Comparison of ENCODE assay signal across 25 cellular contexts in the genomic region with DNA sequence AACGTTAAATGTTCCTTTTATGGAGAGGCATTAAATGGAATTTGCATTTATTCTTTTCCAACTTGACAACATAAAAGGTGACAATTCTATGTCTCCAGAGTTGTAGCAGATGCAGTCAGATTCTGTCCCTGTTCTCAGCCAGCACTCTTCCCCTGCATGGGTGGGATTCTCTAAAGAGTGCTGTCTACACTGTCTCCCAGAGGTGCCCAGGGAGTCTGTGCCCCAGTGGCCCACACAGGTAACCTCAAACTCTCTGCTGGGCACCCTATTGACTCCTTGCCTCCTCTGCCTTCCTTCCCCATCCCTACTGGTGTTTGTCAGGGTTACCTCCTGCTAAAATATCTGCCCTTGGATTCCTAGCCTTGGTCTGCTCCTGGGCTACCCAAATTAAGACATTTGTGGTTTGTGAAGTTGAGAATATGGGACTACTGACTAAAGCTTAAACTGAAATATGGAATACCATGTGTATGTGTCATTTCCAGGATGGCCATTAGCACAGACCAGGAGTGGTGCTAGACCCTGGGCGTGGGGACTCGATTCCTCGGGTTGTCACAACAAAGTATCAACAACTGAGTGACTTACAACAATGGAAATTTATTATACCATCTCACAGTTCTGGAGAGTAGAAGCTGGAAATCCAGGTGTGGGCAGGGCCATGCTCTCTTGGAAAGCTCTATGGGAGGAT.
A peak's percentile ranks its signal among the peaks of the same experiment; 100 is the strongest.
DNase-seq lines count a peak whose midpoint lies in the region; ATAC-seq, FAIRE-seq and TF ChIP-seq lines count a peak whose summit lies in the region.
"Had no signal": no experiment of that assay in that cellular context is flagged by ENCODE, and none has a peak within 500 bp of the region (broad histone marks: within the 10 kb centered on the region; RNA-seq: fewer than 3 reads in every experiment).

No MANE protein-coding gene starts in this region.

- no peak overlapping the region for H2AK5ac ChIP-seq in mesenchymal stem cell (ENCODE audit: low read length, severe bottlenecking)

- no CpG with 5 or more reads among the region's 4 CpGs for WGBS in mesenchymal stem cell
- WGBS in pancreas, 2 donors = 66 to 81% methylated on average over 4 of the region's 4 CpGs

- H3K14ac ChIP-seq in mesenchymal stem cell (ENCODE audit: low read length in 2 of 2) = no peak overlapping the region

- no peak overlapping the region for H2BK12ac ChIP-seq in mesenchymal stem cell (ENCODE audit: low read length in 2 of 2)

- H3K36me3 ChIP-seq in mesenchymal stem cell (ENCODE audit: control insufficient read depth in 1 of 2, insufficient read depth in 2 of 2, low read depth in 1 of 2, low read length in 2 of 2) (no peaks in the 10 kb centered on the region), pancreas (no peaks in the 10 kb centered on the region)
- H3K36me3 ChIP-seq: gastrocnemius medialis, Peyer's patch, vagina had no signal

- no peak overlapping the region for H2BK5ac ChIP-seq in mesenchymal stem cell (ENCODE audit: low read depth, low read length, poor library complexity, severe bottlenecking)

- H3K23ac ChIP-seq in mesenchymal stem cell (ENCODE audit: low read length in 2 of 2) = no peak overlapping the region

- H2BK15ac ChIP-seq in mesenchymal stem cell (ENCODE audit: low read depth, poor library complexity, severe bottlenecking) = no peak overlapping the region

- H3K27me3 ChIP-seq in mesenchymal stem cell (ENCODE audit: control insufficient read depth in 1 of 2, insufficient read depth in 1 of 2, low read length in 2 of 2) (peaks cover 0 to 18% of the 10 kb centered on the region in 2 experiments), pancreas (no peaks in the 10 kb centered on the region)
- H3K27me3 ChIP-seq: gastrocnemius medialis, Peyer's patch, vagina had no signal

- DNase-seq in AG20443 (ENCODE audit: low spot score) = peak; percentile 47
- DNase-seq in HS-5 (ENCODE audit: low read depth) = peak; percentile 71
- DNase-seq in astrocyte of the hippocampus (ENCODE audit: low read depth, low spot score) = peak; percentile 10
- no peak for DNase-seq in mesenchymal stem cell
- no peak for DNase-seq in pancreas
- no peak for DNase-seq in NAMALWA (ENCODE audit: low spot score)
- DNase-seq: activated CD4-positive, alpha-beta T cell treated with anti-CD3 and anti-CD28 coated beads for 48 hours; activated effector memory CD4-positive, alpha-beta T cell treated with anti-CD3 and anti-CD28 coated beads, Interleukin-2, amount 50 U/mL, for 16 hours; CD4-positive, alpha-beta memory T cell; dermis blood vessel endothelial cell; gastrocnemius medialis; KBM-7; left cardiac atrium; NCI-H1048; NCI-H1930; Peyer's patch; small intestine; stimulated activated CD4-positive, alpha-beta T cell treated with anti-CD3 and anti-CD28 coated beads, Interleukin-4, amount 100 ng/mL, for 24 hours had no signal

- H3K4me3 ChIP-seq in mesenchymal stem cell (ENCODE audit: insufficient read depth in 1 of 2, low read depth in 1 of 2, low read length in 2 of 2) (no peak overlapping the region), pancreas (no peak overlapping the region)
- H3K4me3 ChIP-seq: gastrocnemius medialis, Peyer's patch, vagina had no signal

- ATAC-seq in pancreas (no peak), HG03469 (IDR thresholded peaks at IDR 0.05; ENCODE audit: unreplicated experiment) (no peak), HG03442 (IDR thresholded peaks at IDR 0.05; ENCODE audit: unreplicated experiment) (no peak)
- ATAC-seq: gastrocnemius medialis, left cardiac atrium had no signal

- peak overlapping the region; percentile 5 for H4K91ac ChIP-seq in mesenchymal stem cell (ENCODE audit: low read length)

- no peak overlapping the region for H4K8ac ChIP-seq in mesenchymal stem cell (ENCODE audit: low read length)

- H3K4me1 ChIP-seq in mesenchymal stem cell (ENCODE audit: control insufficient read depth, insufficient read depth, low read depth, low read length) = no peaks in the 10 kb centered on the region
- H3K4me1 ChIP-seq in pancreas = no peaks in the 10 kb centered on the region
- H3K4me1 ChIP-seq: gastrocnemius medialis, Peyer's patch, vagina had no signal

- H3K18ac ChIP-seq in mesenchymal stem cell (ENCODE audit: low read depth in 1 of 2, low read length in 2 of 2) = no peak overlapping the region

- no peak overlapping the region for H3K9ac ChIP-seq in mesenchymal stem cell (ENCODE audit: low read length)

- no peak for TF ChIP-seq CTCF in pancreas (IDR thresholded peaks at IDR 0.05)

- no peak overlapping the region for H2AFZ ChIP-seq in mesenchymal stem cell (ENCODE audit: low read depth, low read length)

- H3K27ac ChIP-seq in mesenchymal stem cell (ENCODE audit: low read length, poor library complexity, severe bottlenecking) = no peak overlapping the region
- H3K27ac ChIP-seq in pancreas = no peak overlapping the region
- H3K27ac ChIP-seq: epithelial cell of prostate, gastrocnemius medialis, HL-60, Peyer's patch, vagina had no signal

- no peaks in the 10 kb centered on the region for H3K9me3 ChIP-seq in mesenchymal stem cell (ENCODE audit: control insufficient read depth, low read length)
- H3K9me3 ChIP-seq in pancreas = no peaks in the 10 kb centered on the region
- H3K9me3 ChIP-seq: gastrocnemius medialis, vagina had no signal

- H3K4me2 ChIP-seq in mesenchymal stem cell (ENCODE audit: low read length, poor library complexity, severe bottlenecking) = no peak overlapping the region

- no peak overlapping the region for H2BK120ac ChIP-seq in mesenchymal stem cell (ENCODE audit: low read depth, low read length)

- no peak for FAIRE-seq in pancreas (lab: Jason Lieb, UNC)
- FAIRE-seq: GM18507, small intestine, TTC549 had no signal

- no peak overlapping the region for H3K4ac ChIP-seq in mesenchymal stem cell (ENCODE audit: low read depth in 1 of 2, low read length in 2 of 2)

- intact Hi-C loops in pancreas (cut with DNase I) = no loop called here

- no peaks in the 10 kb centered on the region for H3K79me1 ChIP-seq in mesenchymal stem cell (replicated peaks; ENCODE audit: low read length, poor library complexity, severe bottlenecking)

Comparison
In these comparisons a context has a peak if more than half of its experiments do, and no peak if none do; other contexts are left out.
1. DNase-seq: peak in AG20443 (single experiment), HS-5 (single experiment) and astrocyte of the hippocampus (single experiment); none in mesenchymal stem cell (single experiment), pancreas (0 of 6) and NAMALWA (single experiment).